ENCODE assay signal across 11 cellular contexts in the genomic region with DNA sequence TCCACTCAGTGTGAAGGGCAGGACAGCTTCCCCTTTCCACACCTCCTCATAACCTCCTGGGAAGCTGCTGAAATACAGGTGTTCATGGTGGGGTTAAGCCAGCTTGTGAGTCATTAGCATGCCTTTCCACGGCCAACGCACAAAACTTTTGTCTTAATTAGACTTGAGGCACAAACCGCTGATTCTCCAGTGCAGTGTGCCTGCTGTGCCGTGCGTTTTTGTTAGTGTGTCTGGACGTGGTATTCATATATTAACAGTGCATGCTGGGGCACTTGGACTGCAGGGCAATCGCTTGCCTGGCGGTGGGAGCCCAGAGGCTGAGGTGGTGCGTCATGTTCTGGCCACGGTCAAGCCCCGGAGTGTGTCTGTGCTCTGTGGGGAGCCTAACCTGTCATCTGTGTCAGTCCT.
DNase-seq lines count a peak whose midpoint lies in the region; ATAC-seq, FAIRE-seq and TF ChIP-seq lines count a peak whose summit lies in the region.
"Had no signal": no experiment of that assay in that cellular context is flagged by ENCODE, and none has a peak within 500 bp of the region (broad histone marks: within the 10 kb centered on the region; RNA-seq: fewer than 3 reads in every experiment).

No MANE protein-coding gene starts in this region.

- no peak for FAIRE-seq in HepG2 (lab: Jason Lieb, UNC)

- H3K27me3 ChIP-seq in HepG2 (ENCODE audit: control insufficient read depth in 1 of 2, insufficient read depth in 2 of 2, low read length in 2 of 2) (peaks cover 0 to 8% of the 10 kb centered on the region in 2 experiments; a peak in 2 of 5 replicates), right lobe of liver (no peaks in the 10 kb centered on the region), esophagus (ENCODE audit: control insufficient read depth in 1 of 2, insufficient read depth in 2 of 2, low read length in 2 of 2) (no peaks in the 10 kb centered on the region), neuronal stem cell (ENCODE audit: control insufficient read depth in 3 of 3, insufficient read depth in 3 of 3, low read depth in 1 of 3, low read length in 3 of 3) (no peaks in the 10 kb centered on the region)
- H3K27me3 ChIP-seq: left lung had no signal

- H3K9ac ChIP-seq in HepG2 (ENCODE audit: insufficient read depth, low read depth, low read length): no peak overlapping the region
- peak overlapping the region; percentile 22 for H3K9ac ChIP-seq in neuronal stem cell (ENCODE audit: low read depth, low read length, poor library complexity)

- H3K36me3 Mint-ChIP-seq in naive thymus-derived CD8-positive, alpha-beta T cell: no peaks in the 10 kb centered on the region
- no peaks in the 10 kb centered on the region for H3K36me3 Mint-ChIP-seq in activated CD4-positive, alpha-beta T cell treated with anti-CD3 and anti-CD28 coated beads for 36 hours (ENCODE audit: low read depth)
- H3K36me3 Mint-ChIP-seq: activated naive CD8-positive, alpha-beta T cell treated with anti-CD3 and anti-CD28 coated beads, Interleukin-2, amount 10 ng/mL, durations not matched to agents 7 days and 5 days had no signal

- H2AFZ ChIP-seq in HepG2 (ENCODE audit: low read length) (no peak overlapping the region), neuronal stem cell (ENCODE audit: low read length) (no peak overlapping the region)

- H3K4me1 ChIP-seq in HepG2 (ENCODE audit: insufficient read depth, low read length) (no peaks in the 10 kb centered on the region), right lobe of liver (no peaks in the 10 kb centered on the region), esophagus (ENCODE audit: control insufficient read depth in 2 of 2, insufficient read depth in 2 of 2, low read length in 1 of 2) (peaks cover 12 to 13% of the 10 kb centered on the region in 2 donors), neuronal stem cell (ENCODE audit: control insufficient read depth in 2 of 2, insufficient read depth in 1 of 2, low read depth in 1 of 2, low read length in 2 of 2) (peaks cover 2 to 11% of the 10 kb centered on the region in 2 donors)

- no peak overlapping the region for H4K91ac ChIP-seq in neuronal stem cell (ENCODE audit: low read depth, low read length, poor library complexity)

- in situ Hi-C loops in HepG2 (cut with HindIII; ENCODE audit: extremely low pct_ligation_motif_present, low pct_unique_long_range_greater_than_20kb): no loop called here

- no peak overlapping the region for H3K27ac ChIP-seq in HepG2 (ENCODE audit: extremely low read length, insufficient read depth, low read length)
- no peak overlapping the region for H3K27ac ChIP-seq in right lobe of liver
- peak overlapping the region; percentile 43 to 72 for H3K27ac ChIP-seq in esophagus (ENCODE audit: low read depth in 2 of 2, low read length in 1 of 2)
- no peak overlapping the region for H3K27ac ChIP-seq in neuronal stem cell (replicated peaks; ENCODE audit: low read length)
- H3K27ac ChIP-seq: left lung had no signal

- intact Hi-C loops in HepG2 (cut with micrococcal nuclease; ENCODE audit: unreplicated experiment): no loop called here
- intact Hi-C loops in right lobe of liver (cut with DNase I): no loop called here
- intact Hi-C loops in activated CD4-positive, alpha-beta T cell treated with anti-CD3 and anti-CD28 coated beads for 36 hours (cut with DNase I, micrococcal nuclease): no loop called here

- no peak overlapping the region for H2BK15ac ChIP-seq in neuronal stem cell (ENCODE audit: low read length)

- H2BK5ac ChIP-seq in neuronal stem cell (ENCODE audit: low read length): no peak overlapping the region

- H3K4ac ChIP-seq in neuronal stem cell (ENCODE audit: low read length): no peak overlapping the region

- peaks cover 10 to 68% (median 30%) of the 10 kb centered on the region in 4 donors for H3K4me1 Mint-ChIP-seq in naive thymus-derived CD8-positive, alpha-beta T cell
- no peaks in the 10 kb centered on the region for H3K4me1 Mint-ChIP-seq in activated CD4-positive, alpha-beta T cell treated with anti-CD3 and anti-CD28 coated beads for 36 hours
- H3K4me1 Mint-ChIP-seq: activated naive CD8-positive, alpha-beta T cell treated with anti-CD3 and anti-CD28 coated beads, Interleukin-2, amount 10 ng/mL, durations not matched to agents 7 days and 5 days had no signal

- TF ChIP-seq RAD21 in HepG2 (CRISPR knock-in tag; IDR thresholded peaks at IDR 0.05): no peak

- 23% methylated on average over 5 of the region's 11 CpGs for WGBS in HepG2 (ENCODE audit: low lambda C conversion rate)
- 83% methylated on average over 5 of the region's 11 CpGs for WGBS in right lobe of liver (ENCODE audit: insufficient coverage, low coverage, low lambda C conversion rate, missing lambda C conversion rate)
- WGBS in esophagus, 2 donors: 41 to 60% methylated on average over 11 of the region's 11 CpGs
- no CpG with 5 or more reads among the region's 11 CpGs for WGBS in neuronal stem cell (ENCODE audit: extremely low coverage in 2 of 2, insufficient read length in 2 of 2, insufficient replicate concordance in 1 of 2), 2 donors

- no peaks in the 10 kb centered on the region for H3K79me1 ChIP-seq in neuronal stem cell (ENCODE audit: low read depth, low read length)

- H3K36me3 ChIP-seq in HepG2 (replicated peaks in 1 of 2; ENCODE audit: control insufficient read depth in 1 of 2, insufficient read depth in 2 of 2, low read length in 2 of 2) (no peaks in the 10 kb centered on the region), right lobe of liver (no peaks in the 10 kb centered on the region), esophagus (ENCODE audit: control insufficient read depth in 2 of 2, insufficient read depth in 2 of 2, low read length in 1 of 2) (no peaks in the 10 kb centered on the region), neuronal stem cell (replicated peaks in 1 of 2; ENCODE audit: control insufficient read depth in 2 of 2, insufficient read depth in 2 of 2, low read length in 2 of 2) (no peaks in the 10 kb centered on the region)
- H3K36me3 ChIP-seq: left lung had no signal

- H3K14ac ChIP-seq in neuronal stem cell (ENCODE audit: low read length): peak overlapping the region; percentile 26

- no peak overlapping the region for H3K27ac Mint-ChIP-seq in naive thymus-derived CD8-positive, alpha-beta T cell
- H3K27ac Mint-ChIP-seq in activated CD4-positive, alpha-beta T cell treated with anti-CD3 and anti-CD28 coated beads for 36 hours: no peak overlapping the region
- H3K27ac Mint-ChIP-seq: activated naive CD8-positive, alpha-beta T cell treated with anti-CD3 and anti-CD28 coated beads, Interleukin-2, amount 10 ng/mL, durations not matched to agents 7 days and 5 days had no signal

- no peak for TF ChIP-seq EP300 in HepG2 (IDR thresholded peaks at IDR 0.05; ENCODE audit: low read depth in 2 of 2, low read length in 2 of 2)
- no peak for TF ChIP-seq EP300 in HepG2 (CRISPR knock-in tag; IDR thresholded peaks at IDR 0.05; ENCODE audit: borderline replicate concordance)

- H3K23ac ChIP-seq in neuronal stem cell (ENCODE audit: low read depth, low read length, poor library complexity): no peak overlapping the region

- TF ChIP-seq CTCF in HepG2 (CRISPR knock-in tag; IDR thresholded peaks at IDR 0.05) (no peak), right lobe of liver (IDR thresholded peaks at IDR 0.05) (no peak)

- POLR2A ChIA-PET in HepG2 (lab: Yijun Ruan, JAX): no interaction called here
- POLR2A ChIA-PET in naive thymus-derived CD8-positive, alpha-beta T cell (lab: Charles Lee): no interaction called here
- POLR2A ChIA-PET in activated CD4-positive, alpha-beta T cell treated with anti-CD3 and anti-CD28 coated beads for 36 hours (lab: Charles Lee): no interaction called here

- BruUV-seq in HepG2 (replicated peaks; lab: Mats Ljungman, UMichigan): no TSS peak

- CTCF ChIA-PET in HepG2 (lab: Yijun Ruan, JAX; ENCODE audit: low intra/inter-chr PET ratio, low total read pairs): no interaction called here
- CTCF ChIA-PET in activated CD4-positive, alpha-beta T cell treated with anti-CD3 and anti-CD28 coated beads for 36 hours (lab: Charles Lee): no interaction called here

- H3K9me3 Mint-ChIP-seq in naive thymus-derived CD8-positive, alpha-beta T cell: no peaks in the 10 kb centered on the region
- H3K9me3 Mint-ChIP-seq in activated CD4-positive, alpha-beta T cell treated with anti-CD3 and anti-CD28 coated beads for 36 hours (ENCODE audit: low read depth): no peaks in the 10 kb centered on the region
- H3K9me3 Mint-ChIP-seq: activated naive CD8-positive, alpha-beta T cell treated with anti-CD3 and anti-CD28 coated beads, Interleukin-2, amount 10 ng/mL, durations not matched to agents 7 days and 5 days had no signal

- H3K4me3 Mint-ChIP-seq in naive thymus-derived CD8-positive, alpha-beta T cell: no peak overlapping the region
- no peak overlapping the region for H3K4me3 Mint-ChIP-seq in activated CD4-positive, alpha-beta T cell treated with anti-CD3 and anti-CD28 coated beads for 36 hours
- H3K4me3 Mint-ChIP-seq: activated naive CD8-positive, alpha-beta T cell treated with anti-CD3 and anti-CD28 coated beads, Interleukin-2, amount 10 ng/mL, durations not matched to agents 7 days and 5 days had no signal

- H2BK120ac ChIP-seq in neuronal stem cell (ENCODE audit: low read depth, low read length): no peak overlapping the region

- no peaks in the 10 kb centered on the region for H3K27me3 Mint-ChIP-seq in naive thymus-derived CD8-positive, alpha-beta T cell
- H3K27me3 Mint-ChIP-seq in activated CD4-positive, alpha-beta T cell treated with anti-CD3 and anti-CD28 coated beads for 36 hours: no peaks in the 10 kb centered on the region

- H3K4me3 ChIP-seq in HepG2 (replicated peaks in 1 of 3; ENCODE audit: insufficient read depth in 1 of 3, low read depth in 2 of 3, low read length in 3 of 3) (no peak overlapping the region), right lobe of liver (no peak overlapping the region), esophagus (ENCODE audit: low read depth in 1 of 2, low read length in 2 of 2) (no peak overlapping the region), neuronal stem cell (ENCODE audit: low read length in 2 of 2) (no peak overlapping the region)
- H3K4me3 ChIP-seq: left lung had no signal

- no peaks in the 10 kb centered on the region for H4K20me1 ChIP-seq in HepG2 (ENCODE audit: insufficient read depth, low read length)

- no peak overlapping the region for H3K18ac ChIP-seq in neuronal stem cell (ENCODE audit: low read length)

- H3K4me2 ChIP-seq in HepG2 (ENCODE audit: low read depth, low read length) (no peak overlapping the region), neuronal stem cell (ENCODE audit: insufficient read depth, low read length, poor library complexity, severe bottlenecking) (no peak overlapping the region)

- H4K8ac ChIP-seq in neuronal stem cell (ENCODE audit: low read depth, low read length): no peak overlapping the region

- TF ChIP-seq POLR2A in HepG2 (IDR thresholded peaks at IDR 0.05; ENCODE audit: insufficient read depth in 1 of 2, low read depth in 2 of 2, low read length in 2 of 2) (no peak), right lobe of liver (IDR thresholded peaks at IDR 0.05) (no peak)

- H3K9me3 ChIP-seq in HepG2 (ENCODE audit: low read length) (no peaks in the 10 kb centered on the region), right lobe of liver (no peaks in the 10 kb centered on the region), esophagus (ENCODE audit: control insufficient read depth in 2 of 2, insufficient read depth in 1 of 2, low read depth in 1 of 2, low read length in 1 of 2) (no peaks in the 10 kb centered on the region), neuronal stem cell (replicated peaks in 1 of 2; ENCODE audit: control insufficient read depth in 2 of 2, insufficient read depth in 1 of 2, low read depth in 1 of 2, low read length in 2 of 2) (no peaks in the 10 kb centered on the region)
- H3K9me3 ChIP-seq: left lung had no signal

- H2BK12ac ChIP-seq in neuronal stem cell (ENCODE audit: low read length): no peak overlapping the region

- no peak overlapping the region for H2AK5ac ChIP-seq in neuronal stem cell (ENCODE audit: low read depth, low read length)

- no peak for DNase-seq in HepG2 (ENCODE audit: low spot score)
- no peak for DNase-seq in right lobe of liver
- DNase-seq in neuronal stem cell (ENCODE audit: low spot score): no peak
- no peak for DNase-seq in GM03348 (ENCODE audit: low spot score)
- DNase-seq in NCI-H2029 (lab: John Stamatoyannopoulos, UW): no peak
- no peak for DNase-seq in naive thymus-derived CD8-positive, alpha-beta T cell
- no peak for DNase-seq in activated CD4-positive, alpha-beta T cell treated with anti-CD3 and anti-CD28 coated beads for 36 hours
- DNase-seq: activated CD4-positive, CD25-positive, alpha-beta regulatory T cell; activated naive CD8-positive, alpha-beta T cell treated with anti-CD3 and anti-CD28 coated beads, Interleukin-2, amount 10 ng/mL, durations not matched to agents 7 days and 5 days; left lung had no signal

- no peaks in the 10 kb centered on the region for H3K79me2 ChIP-seq in HepG2 (ENCODE audit: insufficient read depth, low read length)

- peak; percentile 17; the same call in 2 of the 3 replicates for ATAC-seq in HepG2
- ATAC-seq in right lobe of liver: no peak
- no peak for ATAC-seq in naive thymus-derived CD8-positive, alpha-beta T cell
- ATAC-seq in activated CD4-positive, alpha-beta T cell treated with anti-CD3 and anti-CD28 coated beads for 36 hours: no peak

Comparison
In these comparisons a context has a peak if more than half of its experiments do, and no peak if none do; other contexts are left out.
1. H3K27ac ChIP-seq: peak in esophagus (2 of 2); none in HepG2 (single experiment), right lobe of liver (0 of 3) and neuronal stem cell (single experiment).